ENCODE assay signal across 23 cellular contexts in the genomic region with DNA sequence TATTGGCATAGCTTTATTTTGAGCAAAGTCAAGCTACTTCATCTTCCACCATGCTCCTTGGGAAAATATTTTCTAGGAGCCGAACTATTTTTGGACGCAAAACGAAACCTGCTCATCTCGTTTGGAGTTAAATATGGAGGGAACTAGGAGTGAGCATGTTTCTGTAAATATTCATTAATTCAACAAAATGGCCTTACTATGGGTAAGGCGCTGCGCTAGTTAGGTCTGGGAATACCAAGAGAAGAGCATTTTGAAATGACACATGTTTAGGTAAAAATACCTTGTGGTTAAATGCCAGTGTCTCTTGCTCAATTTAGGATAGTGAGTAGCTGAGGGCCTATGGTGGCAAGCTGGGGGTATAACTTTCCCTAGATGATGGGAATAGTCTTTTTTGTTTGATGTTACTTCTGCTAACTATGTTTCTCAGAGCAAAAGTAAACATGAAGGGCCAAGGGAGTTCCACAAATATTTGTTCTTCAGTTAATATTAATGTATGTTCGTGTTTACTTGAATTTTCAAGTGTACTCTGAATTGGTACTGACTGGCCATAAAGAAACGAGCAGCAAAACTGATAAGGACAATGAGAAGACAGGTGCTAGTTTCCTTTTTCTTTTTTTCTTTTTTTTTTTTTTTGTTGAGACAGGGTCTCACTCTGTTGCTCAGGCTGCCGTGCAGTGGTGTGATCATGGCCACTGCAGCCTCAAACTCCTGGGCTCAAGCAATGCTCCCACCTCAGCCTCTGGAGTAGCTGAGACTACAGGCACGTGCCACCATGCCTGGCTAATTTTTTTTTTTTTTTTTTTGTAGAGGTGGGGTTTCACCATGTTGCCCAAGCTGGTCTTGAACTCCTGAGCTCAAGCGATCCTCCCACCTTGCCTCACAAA.
DNase-seq lines count a peak whose midpoint lies in the region; ATAC-seq and TF ChIP-seq lines count a peak whose summit lies in the region.
"Had no signal": no experiment of that assay in that cellular context is flagged by ENCODE, and none has a peak within 500 bp of the region (broad histone marks: within the 10 kb centered on the region; RNA-seq: fewer than 3 reads in every experiment).

No MANE protein-coding gene starts in this region.

- WGBS in upper lobe of left lung, 2 donors, result 60 to 74% methylated on average over 11 of the region's 11 CpGs
- WGBS in esophagus muscularis mucosa, result 85% methylated on average over 11 of the region's 11 CpGs

- no peak overlapping the region for H3K4me3 ChIP-seq in left lung
- H3K4me3 ChIP-seq in upper lobe of left lung, result no peak overlapping the region
- H3K4me3 ChIP-seq in esophagus muscularis mucosa, result no peak overlapping the region
- H3K4me3 ChIP-seq: PC-9, smooth muscle cell, transverse colon had no signal

- H3K27ac ChIP-seq in left lung, result peak overlapping the region in 1 of 2 donors; percentile 58
- H3K27ac ChIP-seq in upper lobe of left lung, result peak overlapping the region in 3 of 4 donors; percentile 20 to 57 (median 43)
- H3K27ac ChIP-seq in esophagus muscularis mucosa (replicated peaks in 1 of 4), result no peak overlapping the region
- H3K27ac ChIP-seq: PC-9 had no signal

- H3K36me3 ChIP-seq in left lung, result no peaks in the 10 kb centered on the region
- no peaks in the 10 kb centered on the region for H3K36me3 ChIP-seq in upper lobe of left lung
- H3K36me3 ChIP-seq in esophagus muscularis mucosa, result no peaks in the 10 kb centered on the region
- H3K36me3 ChIP-seq: transverse colon had no signal

- intact Hi-C loops in left lung (cut with DNase I) (no loop called here), esophagus muscularis mucosa (cut with DNase I) (no loop called here)

- no peak for TF ChIP-seq CTCF in left lung (IDR thresholded peaks at IDR 0.05)
- TF ChIP-seq CTCF in upper lobe of left lung (IDR thresholded peaks at IDR 0.05), result no peak
- TF ChIP-seq CTCF in esophagus muscularis mucosa (IDR thresholded peaks at IDR 0.05), result no peak

- no peak for TF ChIP-seq POLR2A in upper lobe of left lung (IDR thresholded peaks at IDR 0.05)
- TF ChIP-seq POLR2A in esophagus muscularis mucosa (IDR thresholded peaks at IDR 0.05; ENCODE audit: low read depth), result no peak

- peaks cover 6 to 36% of the 10 kb centered on the region in 2 donors for H3K4me1 ChIP-seq in left lung
- H3K4me1 ChIP-seq in upper lobe of left lung, result peaks cover 0 to 17% (median 15%) of the 10 kb centered on the region in 4 donors
- no peaks in the 10 kb centered on the region for H3K4me1 ChIP-seq in esophagus muscularis mucosa

- H3K27me3 ChIP-seq in left lung, result no peaks in the 10 kb centered on the region
- H3K27me3 ChIP-seq in upper lobe of left lung, result no peaks in the 10 kb centered on the region
- H3K27me3 ChIP-seq in esophagus muscularis mucosa, result no peaks in the 10 kb centered on the region
- H3K27me3 ChIP-seq: transverse colon had no signal

- H3K9me3 ChIP-seq in left lung, result no peaks in the 10 kb centered on the region
- H3K9me3 ChIP-seq in upper lobe of left lung, result no peaks in the 10 kb centered on the region
- H3K9me3 ChIP-seq in esophagus muscularis mucosa, result no peaks in the 10 kb centered on the region
- H3K9me3 ChIP-seq: transverse colon had no signal

- TF ChIP-seq EP300 in upper lobe of left lung (IDR thresholded peaks at IDR 0.05) (no peak), esophagus muscularis mucosa (IDR thresholded peaks at IDR 0.05) (no peak)

- ATAC-seq in left lung (peak; percentile 63), upper lobe of left lung (ENCODE audit: low FRiP score in 2 of 2) (no peak)
- ATAC-seq: natural killer cell, Right ventricle myocardium inferior had no signal

- DNase-seq in NCI-H1105 treated with DMSO at 0.1 percent for 48 hours (lab: John Stamatoyannopoulos, UW), result peak; percentile 46
- no peak for DNase-seq in NCI-H1105 (lab: John Stamatoyannopoulos, UW)
- peak; percentile 26 for DNase-seq in NCI-H748 (lab: John Stamatoyannopoulos, UW; ENCODE audit: unreplicated experiment)
- DNase-seq in left lung, result no peak
- no peak for DNase-seq in upper lobe of left lung
- DNase-seq in esophagus muscularis mucosa (ENCODE audit: extremely low spot score), result no peak
- DNase-seq in activated T-cell treated with anti-CD3 and anti-CD28 coated beads, Interleukin-2, amount 50 U/mL, for 1 hour, result no peak
- no peak for DNase-seq in activated gamma-delta T cell treated with Interleukin-2 at 50 U/mL for 16 hours
- DNase-seq: activated CD4-positive, alpha-beta T cell treated with anti-CD3 and anti-CD28 coated beads for 4 hours; activated naive CD4-positive, alpha-beta T cell; activated T-cell treated with anti-CD3 and anti-CD28 coated beads, Interleukin-2, amount 50 U/mL, for 48 hours; cerebellar nuclear complex; H7; natural killer cell; NCI-H1436; NCI-H446; NK-92 treated with Interleukin-12 subunit alpha and Interleukin-12 subunit beta, amount 100 ng/mL, for 24 hours; occipital lobe; PC-9; stimulated activated CD4-positive, alpha-beta T cell treated with anti-CD3 and anti-CD28 coated beads, Interleukin-1b, Interleukin-23, amount 100 ng/mL, for 48 hours; transverse colon had no signal

Comparison
In these comparisons a context has a peak if more than half of its experiments do, and no peak if none do; other contexts are left out.
1. DNase-seq: peak in NCI-H1105 treated with DMSO at 0.1 percent for 48 hours (single experiment) and NCI-H748 (single experiment); none in NCI-H1105 (single experiment), left lung (0 of 2), upper lobe of left lung (0 of 2), esophagus muscularis mucosa (single experiment), activated T-cell treated with anti-CD3 and anti-CD28 coated beads, Interleukin-2, amount 50 U/mL, for 1 hour (single experiment) and activated gamma-delta T cell treated with Interleukin-2 at 50 U/mL for 16 hours (single experiment).
2. H3K27ac ChIP-seq: peak in upper lobe of left lung (3 of 4); none in esophagus muscularis mucosa (0 of 4).